In the genomic region with DNA sequence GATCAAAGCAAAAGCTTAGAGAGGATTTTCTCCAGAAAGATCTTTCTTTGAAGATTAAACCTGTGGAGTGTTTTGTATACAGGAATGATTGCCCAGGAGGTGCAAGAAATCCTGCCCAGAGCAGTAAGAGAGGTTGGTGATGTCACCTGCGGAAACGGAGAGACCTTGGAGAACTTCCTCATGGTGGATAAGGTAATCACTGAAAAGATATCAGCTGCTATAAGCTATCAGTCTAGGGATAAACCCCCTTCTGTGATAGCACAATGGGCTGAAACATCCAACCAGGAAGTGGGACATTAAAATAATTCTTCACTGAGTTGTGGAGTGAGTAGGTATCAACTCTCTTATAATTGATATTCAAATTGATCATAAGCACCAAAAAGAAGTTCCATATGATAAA, we compare ENCODE assay signal across 23 cellular contexts.
"Had no signal": no experiment of that assay in that cellular context is flagged by ENCODE, and none has a peak within 500 bp of the region (broad histone marks: within the 10 kb centered on the region; RNA-seq: fewer than 3 reads in every experiment).

No MANE protein-coding gene starts in this region.

- DNase-seq: activated CD4-positive, alpha-beta T cell treated with anti-CD3 and anti-CD28 coated beads for 4 hours; activated CD4-positive, alpha-beta T cell treated with anti-CD3 and anti-CD28 coated beads, Interleukin-2, amount 50 U/mL, for 4 hours; activated naive CD4-positive, alpha-beta T cell; activated T-cell treated with anti-CD3 and anti-CD28 coated beads for 4 hours; activated T-cell treated with anti-CD3 and anti-CD28 coated beads, Interleukin-2, amount 50 U/mL, for 72 hours; dermis blood vessel endothelial cell; effector CD4-positive, alpha-beta T cell; gastrocnemius medialis; head of caudate nucleus; hippocampal formation; naive B cell; nephron progenitor cell; ovary; right lobe of liver; stimulated activated CD4-positive, alpha-beta T cell treated with anti-CD3 and anti-CD28 coated beads, Interleukin-12 subunit alpha, Interleukin-12 subunit beta, amount 100 ng/mL, for 4 hours; stimulated activated CD4-positive, alpha-beta T cell treated with anti-CD3 and anti-CD28 coated beads, Interleukin-4, amount 100 ng/mL, for 1 hour; stimulated activated naive CD8-positive, alpha-beta T cell treated with anti-CD3 and anti-CD28 coated beads, Interleukin-15, Interleukin-2, amounts not matched to agents 100 U/mL and 50 U/mL, for 24 hours; testis; transverse colon had no signal

- H3K36me3 Mint-ChIP-seq: activated naive CD4-positive, alpha-beta T cell treated with anti-CD3 and anti-CD28 coated beads, Interleukin-2, amount 50 U/mL, for 72 hours; memory B cell; naive B cell had no signal

- H3K27ac Mint-ChIP-seq: activated naive CD4-positive, alpha-beta T cell treated with anti-CD3 and anti-CD28 coated beads, Interleukin-2, amount 50 U/mL, for 72 hours; activated T-cell treated with anti-CD3 and anti-CD28 coated beads, Interleukin-2, amount 50 U/mL, for 72 hours; memory B cell; nephron progenitor cell; progenitor cell of endocrine pancreas had no signal

- ATAC-seq: activated naive CD4-positive, alpha-beta T cell treated with anti-CD3 and anti-CD28 coated beads, Interleukin-2, amount 50 U/mL, for 72 hours; activated T-cell treated with anti-CD3 and anti-CD28 coated beads, Interleukin-2, amount 50 U/mL, for 72 hours; gastrocnemius medialis; right lobe of liver; stimulated activated naive CD8-positive, alpha-beta T cell treated with anti-CD3 and anti-CD28 coated beads, Interleukin-15, Interleukin-2, amounts not matched to agents 100 U/mL and 50 U/mL, for 24 hours had no signal

- H3K4me1 Mint-ChIP-seq: central memory CD8-positive, alpha-beta T cell; nephron progenitor cell had no signal

- H3K27me3 Mint-ChIP-seq: memory B cell, naive B cell had no signal

- H3K4me3 ChIP-seq: gastrocnemius medialis, ovary, right lobe of liver, testis, transverse colon had no signal

- H3K4me3 Mint-ChIP-seq: activated T-cell treated with anti-CD3 and anti-CD28 coated beads, Interleukin-2, amount 50 U/mL, for 72 hours; central memory CD8-positive, alpha-beta T cell; memory B cell; naive B cell; nephron progenitor cell had no signal

- H3K27ac ChIP-seq: gastrocnemius medialis, ovary, right lobe of liver, testis had no signal

- H3K36me3 ChIP-seq: gastrocnemius medialis, ovary, right lobe of liver, transverse colon had no signal

- H3K4me1 ChIP-seq: gastrocnemius medialis, right lobe of liver, testis, transverse colon had no signal

- H3K9me3 ChIP-seq: gastrocnemius medialis, ovary, right lobe of liver, testis, transverse colon had no signal

- H3K27me3 ChIP-seq: gastrocnemius medialis, ovary, right lobe of liver, testis, transverse colon had no signal

- H3K9me3 Mint-ChIP-seq: activated naive CD4-positive, alpha-beta T cell treated with anti-CD3 and anti-CD28 coated beads, Interleukin-2, amount 50 U/mL, for 72 hours; activated T-cell treated with anti-CD3 and anti-CD28 coated beads, Interleukin-2, amount 50 U/mL, for 72 hours; central memory CD8-positive, alpha-beta T cell; naive B cell; nephron progenitor cell had no signal
